ENCODE assay signal across 23 cellular contexts in genomic region chr11:96146765-96147164, GRCh38.
"Had no signal": no experiment of that assay in that cellular context is flagged by ENCODE, and none has a peak within 500 bp of the region (broad histone marks: within the 10 kb centered on the region; RNA-seq: fewer than 3 reads in every experiment).

No MANE protein-coding gene starts in this region.

- DNase-seq: activated CD4-positive, alpha-beta T cell treated with anti-CD3 and anti-CD28 coated beads for 1 hour; activated CD4-positive, alpha-beta T cell treated with anti-CD3 and anti-CD28 coated beads, Interleukin-2, amount 50 U/mL, for 48 hours; activated gamma-delta T cell treated with Interleukin-2 at 50 U/mL for 16 hours; activated naive CD8-positive, alpha-beta T cell treated with anti-CD3 and anti-CD28 coated beads, Interleukin-2, amount 50 U/mL, for 24 hours; activated T-cell treated with anti-CD3 and anti-CD28 coated beads, Interleukin-2, amount 50 U/mL, for 48 hours; dorsolateral prefrontal cortex; endodermal cell; erythroblast; mammary epithelial cell; mucosa of descending colon; naive thymus-derived CD8-positive, alpha-beta T cell; retina; stimulated activated CD4-positive, alpha-beta T cell treated with anti-CD3 and anti-CD28 coated beads, Interleukin-4, amount 100 ng/mL, for 24 hours; stimulated activated CD8-positive, alpha-beta memory T cell treated with anti-CD3 and anti-CD28 coated beads, Interleukin-4, amount 100 ng/mL, for 48 hours; T-cell; T1000; upper lobe of left lung had no signal

- ATAC-seq: activated naive CD8-positive, alpha-beta T cell treated with anti-CD3 and anti-CD28 coated beads, Interleukin-2, amount 50 U/mL, for 24 hours; gastroesophageal sphincter; left lobe of liver; mucosa of descending colon; naive thymus-derived CD8-positive, alpha-beta T cell; T-cell had no signal

- FAIRE-seq: keratinocyte had no signal

- H3K9me3 ChIP-seq: ascending aorta, gastroesophageal sphincter, mucosa of descending colon, neutrophil, upper lobe of left lung had no signal

- H3K27me3 ChIP-seq: ascending aorta, cardiac muscle cell, dorsolateral prefrontal cortex, gastroesophageal sphincter, upper lobe of left lung had no signal

- H3K36me3 ChIP-seq: ascending aorta, cardiac muscle cell, gastroesophageal sphincter, neutrophil, upper lobe of left lung had no signal

- H3K27ac ChIP-seq: ascending aorta, cardiac muscle cell, gastroesophageal sphincter, neutrophil, upper lobe of left lung had no signal

- H3K4me3 ChIP-seq: ascending aorta, cardiac muscle cell, dorsolateral prefrontal cortex, gastroesophageal sphincter, mucosa of descending colon, upper lobe of left lung had no signal
